Comparison of ENCODE assay signal across 1 cellular context in genomic region chr3:65030847-65031463, GRCh38.
A peak's percentile ranks its signal among the peaks of the same experiment; 100 is the strongest.
TF ChIP-seq lines count a peak whose summit lies in the region.

No MANE protein-coding gene starts in this region.

TF ChIP-seq in K562, 482 proteins besides CTCF, POLR2A, EP300 and RAD21 (continued from another document and continues in another):
- TF ChIP-seq ARID4B (CRISPR knock-in tag; IDR thresholded peaks at IDR 0.05) (no peak), RBM22 (IDR thresholded peaks at IDR 0.05; ENCODE audit: low read depth, low read length, poor library complexity, severe bottlenecking) (no peak), FOS (IDR thresholded peaks at IDR 0.05; ENCODE audit: extremely low read depth, insufficient read length) (peak; percentile 65), ZBTB26 (CRISPR knock-in tag; IDR thresholded peaks at IDR 0.05) (no peak), ZNF551 (CRISPR knock-in tag; IDR thresholded peaks at IDR 0.05) (no peak), TSHZ1 (CRISPR knock-in tag; IDR thresholded peaks at IDR 0.05) (no peak), CC2D1A (IDR thresholded peaks at IDR 0.05) (no peak), ZNF764 (CRISPR knock-in tag; IDR thresholded peaks at IDR 0.05; ENCODE audit: low read depth) (no peak), CHD1 (IDR thresholded peaks at IDR 0.05; ENCODE audit: low read length) (no peak), MCM5 (IDR thresholded peaks at IDR 0.05; ENCODE audit: low read depth) (no peak), NCOR1 (IDR thresholded peaks at IDR 0.05) (peak; percentile 51; the same call in 1 of the 2 replicates), CHD4 (IDR thresholded peaks at IDR 0.05; ENCODE audit: insufficient read depth, insufficient replicate concordance, low read depth, low read length, poor library complexity, severe bottlenecking) (no peak), ARID3A (IDR thresholded peaks at IDR 0.05; ENCODE audit: borderline replicate concordance, low read depth, low read length) (no peak), ETS2 (tag; IDR thresholded peaks at IDR 0.05; ENCODE audit: borderline replicate concordance, poor library complexity, severe bottlenecking) (no peak), BCLAF1 (IDR thresholded peaks at IDR 0.05; ENCODE audit: borderline replicate concordance in 1 of 2, control insufficient read depth in 1 of 2, low read depth in 2 of 2, low read length in 1 of 2) (no peak), TEAD4 (IDR thresholded peaks at IDR 0.05; ENCODE audit: low read length) (peak; percentile 43; the same call in 1 of the 2 replicates), TEAD4 (CRISPR knock-in tag; IDR thresholded peaks at IDR 0.05; ENCODE audit: borderline replicate concordance) (no peak), NCOA2 (IDR thresholded peaks at IDR 0.05; ENCODE audit: partially characterized antibody in 2 of 2) (no peak), HCFC1 (IDR thresholded peaks at IDR 0.05; ENCODE audit: low read depth, low read length) (no peak), ZBTB2 (IDR thresholded peaks at IDR 0.05) (no peak), NFIC (IDR thresholded peaks at IDR 0.05) (no peak), ETV5 (CRISPR knock-in tag; IDR thresholded peaks at IDR 0.05; ENCODE audit: low read depth) (no peak), L3MBTL2 (IDR thresholded peaks at IDR 0.05) (no peak), XRCC4 (IDR thresholded peaks at IDR 0.05; ENCODE audit: extremely low read depth, insufficient read depth, insufficient read length) (no peak), HSF4 (CRISPR knock-in tag; IDR thresholded peaks at IDR 0.05; ENCODE audit: borderline replicate concordance) (no peak), KLF16 (IDR thresholded peaks at IDR 0.05) (no peak), DMBX1 (CRISPR knock-in tag; IDR thresholded peaks at IDR 0.05; ENCODE audit: borderline replicate concordance) (no peak), ZBTB43 (CRISPR knock-in tag; IDR thresholded peaks at IDR 0.05) (no peak), CBX5 (IDR thresholded peaks at IDR 0.05; ENCODE audit: borderline replicate concordance, low read depth) (no peak), POLR3G (IDR thresholded peaks at IDR 0.05; ENCODE audit: extremely low read depth, insufficient read length, insufficient replicate concordance) (no peak), PKNOX1 (IDR thresholded peaks at IDR 0.05) (peak; percentile 81), NR2C2 (CRISPR knock-in tag; IDR thresholded peaks at IDR 0.05) (no peak), NR2C2 (tag; IDR thresholded peaks at IDR 0.05) (no peak), THRB (CRISPR knock-in tag; conservative IDR thresholded peaks at IDR 0.05) (no peak), TEAD2 (tag; IDR thresholded peaks at IDR 0.05) (no peak), TBL1XR1 (IDR thresholded peaks at IDR 0.05; ENCODE audit: low read length in 2 of 2) (peak in 1 of 2 experiments; percentile 45; a peak in 1 of 4 replicates), ZNF347 (CRISPR knock-in tag; IDR thresholded peaks at IDR 0.05; ENCODE audit: low read depth) (no peak), TAL1 (IDR thresholded peaks at IDR 0.05) (0 out of 2 replicates have a peak, but pooled peaks have one; percentile 8), FOXP1 (CRISPR knock-in tag; IDR thresholded peaks at IDR 0.05) (no peak)
